Comparison of ENCODE assay signal across 16 cellular contexts in the genomic region with DNA sequence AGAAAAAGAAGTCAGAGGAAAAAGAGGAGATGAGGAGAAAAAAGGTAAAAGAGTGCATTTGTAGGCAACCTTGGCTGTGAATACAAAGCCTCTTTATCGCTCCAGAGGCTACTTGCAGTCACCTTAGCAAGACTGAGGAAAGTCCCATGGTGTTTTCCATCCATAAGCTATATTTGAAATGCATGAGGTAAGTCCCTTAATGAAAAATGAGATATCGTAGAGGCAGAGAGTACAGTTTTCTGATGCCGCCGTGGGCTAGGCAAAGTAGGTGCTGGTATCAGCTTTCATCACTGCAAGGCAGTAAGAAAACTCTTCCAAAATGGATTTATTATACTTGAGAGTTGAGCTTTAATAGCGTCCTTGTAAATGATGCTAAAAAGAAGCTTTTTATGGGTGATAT.
DNase-seq lines count a peak whose midpoint lies in the region; ATAC-seq, FAIRE-seq and TF ChIP-seq lines count a peak whose summit lies in the region.
"Had no signal": no experiment of that assay in that cellular context is flagged by ENCODE, and none has a peak within 500 bp of the region (broad histone marks: within the 10 kb centered on the region; RNA-seq: fewer than 3 reads in every experiment).

No MANE protein-coding gene starts in this region.

- no peak for TF ChIP-seq POLR2A in GM12891 (IDR thresholded peaks at IDR 0.05; ENCODE audit: low read depth, low read length)

- no peaks in the 10 kb centered on the region for H3K4me1 Mint-ChIP-seq in activated CD4-positive, alpha-beta T cell treated with anti-CD3 and anti-CD28 coated beads, Interleukin-2, amount 10 ng/mL, durations not matched to agents 24 days and 14 days
- H3K4me1 Mint-ChIP-seq: CD4-positive, alpha-beta memory T cell had no signal

- H3K36me3 Mint-ChIP-seq in activated CD4-positive, alpha-beta T cell treated with anti-CD3 and anti-CD28 coated beads, Interleukin-2, amount 10 ng/mL, durations not matched to agents 24 days and 14 days (ENCODE audit: low read depth): no peaks in the 10 kb centered on the region
- H3K36me3 Mint-ChIP-seq: CD4-positive, alpha-beta memory T cell had no signal

- no peaks in the 10 kb centered on the region for H3K27me3 Mint-ChIP-seq in activated CD4-positive, alpha-beta T cell treated with anti-CD3 and anti-CD28 coated beads, Interleukin-2, amount 10 ng/mL, durations not matched to agents 24 days and 14 days
- H3K27me3 Mint-ChIP-seq: CD4-positive, alpha-beta memory T cell had no signal

- intact Hi-C loops in activated CD4-positive, alpha-beta T cell treated with anti-CD3 and anti-CD28 coated beads, Interleukin-2, amount 10 ng/mL, durations not matched to agents 24 days and 14 days (cut with micrococcal nuclease): no loop called here

- peak; percentile 58 for DNase-seq in GM12865 (ENCODE audit: low read depth)
- no peak for DNase-seq in NCI-H1105 treated with DMSO at 0.1 percent for 48 hours (lab: John Stamatoyannopoulos, UW)
- no peak for DNase-seq in activated CD4-positive, alpha-beta T cell treated with anti-CD3 and anti-CD28 coated beads, Interleukin-2, amount 10 ng/mL, durations not matched to agents 24 days and 14 days
- DNase-seq in GM12891 (ENCODE audit: insufficient read length, low spot score): no peak
- DNase-seq: BE2C; CD4-positive, alpha-beta memory T cell; DMS79; GM23248; MG63 had no signal

- ATAC-seq in GM18868 (IDR thresholded peaks at IDR 0.05; ENCODE audit: unreplicated experiment): peak; percentile 87
- ATAC-seq in HG02798 (IDR thresholded peaks at IDR 0.05; ENCODE audit: poor library complexity, unreplicated experiment): peak; percentile 35
- ATAC-seq in HG02678 (IDR thresholded peaks at IDR 0.05; ENCODE audit: unreplicated experiment): no peak
- ATAC-seq: A549, HepG2 had no signal

- no peak overlapping the region for H3K4me3 Mint-ChIP-seq in activated CD4-positive, alpha-beta T cell treated with anti-CD3 and anti-CD28 coated beads, Interleukin-2, amount 10 ng/mL, durations not matched to agents 24 days and 14 days
- H3K4me3 Mint-ChIP-seq: CD4-positive, alpha-beta memory T cell had no signal

- no peak for TF ChIP-seq CTCF in GM12865 (IDR thresholded peaks at IDR 0.05; ENCODE audit: insufficient read depth, low read depth, low read length, missing control alignments)

- no peaks in the 10 kb centered on the region for H3K9me3 Mint-ChIP-seq in activated CD4-positive, alpha-beta T cell treated with anti-CD3 and anti-CD28 coated beads, Interleukin-2, amount 10 ng/mL, durations not matched to agents 24 days and 14 days

- H3K4me3 ChIP-seq in GM12865 (ENCODE audit: low read depth, low read length): no peak overlapping the region
- H3K4me3 ChIP-seq: A549, GM23248, MG63 had no signal

- H3K27ac Mint-ChIP-seq in activated CD4-positive, alpha-beta T cell treated with anti-CD3 and anti-CD28 coated beads, Interleukin-2, amount 10 ng/mL, durations not matched to agents 24 days and 14 days: no peak overlapping the region
- H3K27ac Mint-ChIP-seq: CD4-positive, alpha-beta memory T cell had no signal

- no peak for FAIRE-seq in GM12891 (lab: Jason Lieb, UNC)
- FAIRE-seq: A549, H54, HepG2, HTR-8/SVneo had no signal

TF ChIP-seq in GM12891, 5 proteins besides CTCF, POLR2A, EP300 and RAD21:
- TF ChIP-seq SPI1 (IDR thresholded peaks at IDR 0.05; ENCODE audit: low read depth, low read length): no peak
- TF ChIP-seq POLR2AphosphoS5 (IDR thresholded peaks at IDR 0.05; ENCODE audit: low read depth, low read length): no peak
- no peak for TF ChIP-seq PAX5 (IDR thresholded peaks at IDR 0.05; ENCODE audit: insufficient read depth, low read length, severe bottlenecking)
- TF ChIP-seq POU2F2 (IDR thresholded peaks at IDR 0.05; ENCODE audit: low read depth, low read length): no peak
- TF ChIP-seq TAF1 (IDR thresholded peaks at IDR 0.05; ENCODE audit: low read depth, low read length): no peak
